Comparison of ENCODE assay signal across 9 cellular contexts in genomic region chr7:150738092-150739044, GRCh38. TPM values are rescaled to one million over a fixed set of nuclear protein-coding genes. Genes with fewer than 3 reads are reported as not detected.
A peak's percentile ranks its signal among the peaks of the same experiment; 100 is the strongest.
DNase-seq lines count a peak whose midpoint lies in the region; ATAC-seq, FAIRE-seq and TF ChIP-seq lines count a peak whose summit lies in the region.
"Had no signal": no experiment of that assay in that cellular context is flagged by ENCODE, and none has a peak within 500 bp of the region (broad histone marks: within the 10 kb centered on the region; RNA-seq: fewer than 3 reads in every experiment).

No MANE protein-coding gene starts in this region.

- WGBS in GM12878 (ENCODE audit: insufficient coverage, insufficient replicate concordance, low lambda C conversion rate, missing lambda C conversion rate): 24% methylated on average over 11 of the region's 11 CpGs
- WGBS in mesenchymal stem cell: 73% methylated on average over 11 of the region's 11 CpGs

- H2BK12ac ChIP-seq in mesenchymal stem cell (ENCODE audit: low read length in 2 of 2): no peak overlapping the region

- no peak overlapping the region for H3K4ac ChIP-seq in mesenchymal stem cell (ENCODE audit: low read depth in 1 of 2, low read length in 2 of 2)

- CTCF ChIA-PET in GM12878 (lab: Yijun Ruan, JAX): interaction anchor here (0.7 to 1.5 kb wide), 7 partner anchors 12 to 289 kb away, joined by 3 to 7 read pairs (median 3); no protein-coding TSS in a partner anchor

- H2BK120ac ChIP-seq in mesenchymal stem cell (ENCODE audit: low read depth, low read length): no peak overlapping the region

- H3K4me3 ChIP-seq in GM12878 (peak overlapping the region; percentile 87), upper lobe of right lung (peak overlapping the region; percentile 61), mesenchymal stem cell (ENCODE audit: insufficient read depth in 1 of 2, low read depth in 1 of 2, low read length in 2 of 2) (no peak overlapping the region)

- no peak for TF ChIP-seq EP300 in GM12878 (IDR thresholded peaks at IDR 0.05; ENCODE audit: borderline replicate concordance in 1 of 2, control insufficient read depth in 1 of 2, low read depth in 2 of 2, low read length in 2 of 2)

- no peak overlapping the region for H4K8ac ChIP-seq in mesenchymal stem cell (ENCODE audit: low read length)

- H2AFZ ChIP-seq in GM12878 (ENCODE audit: control insufficient read depth, low read depth, low read length): peak overlapping the region; percentile 30
- H2AFZ ChIP-seq in mesenchymal stem cell (ENCODE audit: low read depth, low read length): no peak overlapping the region

- H3K9me3 ChIP-seq in GM12878 (replicated peaks; ENCODE audit: control insufficient read depth, insufficient read depth, low read length) (no peaks in the 10 kb centered on the region; the same call in 1 of the 3 replicates), upper lobe of right lung (no peaks in the 10 kb centered on the region), mesenchymal stem cell (ENCODE audit: control insufficient read depth, low read length) (no peaks in the 10 kb centered on the region)

- no TSS peak for BruUV-seq in GM12878 (replicated peaks; lab: Mats Ljungman, UMichigan)

- intact Hi-C loops in GM12878 (cut with micrococcal nuclease; ENCODE audit: unreplicated experiment) (loop anchor here (5.0 kb wide), 1 partner anchor 106 kb away; the partner anchor contains the start of gene GIMAP6), upper lobe of right lung (cut with DNase I) (no loop called here)

- no peak for TF ChIP-seq RAD21 in GM12878 (IDR thresholded peaks at IDR 0.05; ENCODE audit: insufficient read depth, low read depth, low read length)

- no peak overlapping the region for H3K18ac ChIP-seq in mesenchymal stem cell (ENCODE audit: low read depth in 1 of 2, low read length in 2 of 2)

- in situ Hi-C loops in GM12878 (cut with MboI): no loop called here

- RAD21 ChIA-PET in GM12878 (lab: Charles Lee; ENCODE audit: unreplicated experiment): interaction anchor here (1.3 kb wide), 1 partner anchor 44 kb away, joined by 4 read pairs; no protein-coding TSS in a partner anchor

- ATAC-seq in GM12878: no peak
- ATAC-seq in upper lobe of right lung: no peak
- no peak for ATAC-seq in HG03354 (IDR thresholded peaks at IDR 0.05; ENCODE audit: poor library complexity, severe bottlenecking, unreplicated experiment)

- no peak for FAIRE-seq in GM12878 (lab: Jason Lieb, UNC)

- H3K9ac ChIP-seq in GM12878 (ENCODE audit: control insufficient read depth, insufficient read depth, low read length) (peak overlapping the region; percentile 79), mesenchymal stem cell (ENCODE audit: low read length) (no peak overlapping the region)

- H3K79me2 ChIP-seq in GM12878 (ENCODE audit: control insufficient read depth, insufficient read depth, low read length): peaks cover 37% of the 10 kb centered on the region

- H2AK5ac ChIP-seq in mesenchymal stem cell (ENCODE audit: low read length, severe bottlenecking): no peak overlapping the region

- H3K79me1 ChIP-seq in mesenchymal stem cell (replicated peaks; ENCODE audit: low read length, poor library complexity, severe bottlenecking): no peaks in the 10 kb centered on the region

- POLR2A ChIA-PET in GM12878 (lab: Charles Lee): interaction anchor here (1.1 kb wide), 1 partner anchor 291 kb away, joined by 3 read pairs; no protein-coding TSS in a partner anchor

- H3K36me3 ChIP-seq in GM12878 (ENCODE audit: control insufficient read depth in 2 of 2, insufficient read depth in 2 of 2, low read length in 1 of 2): peaks cover 0 to 6% of the 10 kb centered on the region in 2 experiments; a peak in 2 of 4 replicates
- peaks cover 26% of the 10 kb centered on the region for H3K36me3 ChIP-seq in upper lobe of right lung
- no peaks in the 10 kb centered on the region for H3K36me3 ChIP-seq in mesenchymal stem cell (ENCODE audit: control insufficient read depth in 1 of 2, insufficient read depth in 2 of 2, low read depth in 1 of 2, low read length in 2 of 2)

- no peak for TF ChIP-seq POLR2A in GM12878 (IDR thresholded peaks at IDR 0.05; ENCODE audit: low read depth, low read length)

- no peak overlapping the region for H2BK15ac ChIP-seq in mesenchymal stem cell (ENCODE audit: low read depth, poor library complexity, severe bottlenecking)

- no peak overlapping the region for H4K91ac ChIP-seq in mesenchymal stem cell (ENCODE audit: low read length)

- H2BK5ac ChIP-seq in mesenchymal stem cell (ENCODE audit: low read depth, low read length, poor library complexity, severe bottlenecking): no peak overlapping the region

- H3K27ac ChIP-seq in GM12878 (ENCODE audit: control insufficient read depth, insufficient read depth): peak overlapping the region; percentile 80
- peak overlapping the region; percentile 87 for H3K27ac ChIP-seq in upper lobe of right lung
- no peak overlapping the region for H3K27ac ChIP-seq in mesenchymal stem cell (ENCODE audit: low read length, poor library complexity, severe bottlenecking)

- DNase-seq in activated CD8-positive, alpha-beta memory T cell treated with anti-CD3 and anti-CD28 coated beads, Interleukin-2, amount 50 U/mL, for 48 hours: peak; percentile 57
- no peak for DNase-seq in activated CD8-positive, alpha-beta memory T cell treated with anti-CD3 and anti-CD28 coated beads, Interleukin-2, amount 50 U/mL, for 4 hours
- DNase-seq in GM12878 (ENCODE audit: low read depth, low spot score) (no peak), lung microvascular endothelial cell (ENCODE audit: low read depth in 2 of 2) (peak; percentile 74 to 87), upper lobe of right lung (no peak), mesenchymal stem cell (no peak)
- no peak for DNase-seq in stimulated activated CD4-positive, alpha-beta T cell treated with anti-CD3 and anti-CD28 coated beads, Interleukin-2, amount 100 ng/mL, for 48 hours

- TF ChIP-seq CTCF in GM12878 (IDR thresholded peaks at IDR 0.05 in 2 of 3, conservative IDR thresholded peaks at IDR 0.05 in 1 of 3; ENCODE audit: control insufficient read depth in 2 of 3, extremely low read depth in 1 of 3, insufficient read depth in 1 of 3, low read depth in 3 of 3, low read length in 3 of 3) (no peak), upper lobe of right lung (IDR thresholded peaks at IDR 0.05) (no peak)

- H4K20me1 ChIP-seq in GM12878 (ENCODE audit: control insufficient read depth, insufficient read depth): no peaks in the 10 kb centered on the region

- H3K4me2 ChIP-seq in GM12878 (ENCODE audit: control insufficient read depth, insufficient read depth) (peak overlapping the region; percentile 69), mesenchymal stem cell (ENCODE audit: low read length, poor library complexity, severe bottlenecking) (no peak overlapping the region)

- H3K27me3 ChIP-seq in GM12878 (replicated peaks in 1 of 2; ENCODE audit: control insufficient read depth in 2 of 2, insufficient read depth in 2 of 2, low read length in 1 of 2) (no peaks in the 10 kb centered on the region), upper lobe of right lung (no peaks in the 10 kb centered on the region), mesenchymal stem cell (ENCODE audit: control insufficient read depth in 1 of 2, insufficient read depth in 1 of 2, low read length in 2 of 2) (peaks cover 0 to 17% of the 10 kb centered on the region in 2 experiments)

- H3K23ac ChIP-seq in mesenchymal stem cell (ENCODE audit: low read length in 2 of 2): no peak overlapping the region

- H3K14ac ChIP-seq in mesenchymal stem cell (ENCODE audit: low read length in 2 of 2): no peak overlapping the region

- H3K4me1 ChIP-seq in GM12878 (ENCODE audit: control insufficient read depth, insufficient read depth, low read length) (peaks cover 24% of the 10 kb centered on the region), upper lobe of right lung (peaks cover 13% of the 10 kb centered on the region), mesenchymal stem cell (ENCODE audit: control insufficient read depth, insufficient read depth, low read depth, low read length) (no peaks in the 10 kb centered on the region)

- SMC1A ChIA-PET in GM12878 (lab: Charles Lee; ENCODE audit: uncharacterized antibody, unreplicated experiment): interaction anchor here (0.7 to 1.4 kb wide), 4 partner anchors 15 to 289 kb away, joined by 3 to 5 read pairs (median 4); partner anchors contain the start of gene GIMAP1

RNA-seq across cellular contexts. Expression of gene GIMAP5, which starts 1.1 kb away (rescaled TPM):
- 1.9 and 2.7 TPM in 2 replicates for total RNA-seq in GM12878 (2013; cell fraction: nucleolus; rRNA removed)
- total RNA-seq in GM12878 (2014; rRNA removed) (7.9 and 12.2 TPM in 2 replicates), GM12878 (2014; rRNA removed; fragmentation: Illumina TruSeq; extraction: Trizol) (7.7 and 8.6 TPM in 2 replicates), GM12878 (2021) (4.5 and 5.6 TPM in 2 replicates), lung microvascular endothelial cell (187 and 435 TPM in 2 replicates), upper lobe of right lung (41.8 TPM)
- 12.3 TPM for polyA plus RNA-seq in GM12878 (2011; ENCODE audit: low read depth)
- polyA plus RNA-seq in GM12878 (2011; rRNA removed) (8.9 and 9.4 TPM in 2 replicates), GM12878 (2014; fragmentation: Illumina TruSeq; extraction: Trizol) (8.4 and 9.1 TPM in 2 replicates), GM12878 (2014; fragmentation: Nextera tagmentation; extraction: Ambion mirVana) (1 to 10 TPM; 4.2 to 4.4 TPM), GM12878 (2014; rRNA removed) (8.5 and 9.5 TPM in 2 replicates), GM12878 (2016; fragmentation: Nextera tagmentation; extraction: Ambion mirVana) (1 to 10 TPM; 3.7 to 3.8 TPM)
- 7.5 and 10.6 TPM in 2 replicates for polyA plus RNA-seq in GM12878 (2011; cell fraction: cytosol; rRNA removed)
- polyA plus RNA-seq in GM12878 (2011; cell fraction: nucleus; rRNA removed): 6.5 and 9.9 TPM in 2 replicates
- 16.4 and 19.5 TPM in 2 replicates for polyA plus RNA-seq in GM12878 (2012)
- polyA minus RNA-seq in GM12878 (2011; rRNA and poly(A)+ RNA removed): 14.0 and 22.3 TPM in 2 replicates
- 2.0 and 3.7 TPM in 2 replicates for polyA minus RNA-seq in GM12878 (2011; cell fraction: cytosol; rRNA and poly(A)+ RNA removed)
- polyA minus RNA-seq in GM12878 (2011; cell fraction: nucleus; rRNA and poly(A)+ RNA removed): 10.5 TPM in 2 replicates
- polyA plus RNA-seq in mesenchymal stem cell (2013, experiment 1 of 2): not detected
- polyA plus RNA-seq in mesenchymal stem cell (2013, experiment 2 of 2): not detected
- polyA plus RNA-seq: AG04450 had no signal

RNA-seq across cellular contexts. Expression of gene GIMAP1, which starts 22.0 kb away (rescaled TPM):
- 1.4 and 1.7 TPM in 2 replicates for total RNA-seq in GM12878 (2013; cell fraction: nucleolus; rRNA removed)
- total RNA-seq in GM12878 (2014; rRNA removed): 1.9 and 2.3 TPM in 2 replicates
- 1.1 and 1.4 TPM in 2 replicates for total RNA-seq in GM12878 (2014; rRNA removed; fragmentation: Illumina TruSeq; extraction: Trizol)
- total RNA-seq in GM12878 (2021): 1.3 and 1.4 TPM in 2 replicates
- polyA plus RNA-seq in GM12878 (2011; ENCODE audit: low read depth): 1.7 TPM
- polyA plus RNA-seq in GM12878 (2011; rRNA removed): 0.91 and 1.2 TPM in 2 replicates
- polyA plus RNA-seq in GM12878 (2011; cell fraction: cytosol; rRNA removed): 1.0 and 1.4 TPM in 2 replicates
- polyA plus RNA-seq in GM12878 (2011; cell fraction: nucleus; rRNA removed): 0.67 and 1.2 TPM in 2 replicates
- 2.2 and 3.2 TPM in 2 replicates for polyA plus RNA-seq in GM12878 (2012)
- polyA plus RNA-seq in GM12878 (2014; fragmentation: Illumina TruSeq; extraction: Trizol): 1.3 and 1.4 TPM in 2 replicates
- under 1 TPM; 0.16 to 0.20 TPM for polyA plus RNA-seq in GM12878 (2014; fragmentation: Nextera tagmentation; extraction: Ambion mirVana)
- polyA plus RNA-seq in GM12878 (2014; rRNA removed): 1.5 and 1.8 TPM in 2 replicates
- 1 to 10 TPM in 1 of 2 experiments, under 1 TPM in 1; 0.58 to 1.0 TPM for polyA plus RNA-seq in GM12878 (2016; fragmentation: Nextera tagmentation; extraction: Ambion mirVana)
- 0.73 and 0.98 TPM in 2 replicates for polyA minus RNA-seq in GM12878 (2011; rRNA and poly(A)+ RNA removed)
- 0.27 TPM in 1 of 2 replicates, not detected in the other for polyA minus RNA-seq in GM12878 (2011; cell fraction: cytosol; rRNA and poly(A)+ RNA removed)
- polyA minus RNA-seq in GM12878 (2011; cell fraction: nucleus; rRNA and poly(A)+ RNA removed): 0.85 and 1.1 TPM in 2 replicates
- total RNA-seq in lung microvascular endothelial cell: 13.3 and 16.7 TPM in 2 replicates
- total RNA-seq in upper lobe of right lung: 13.0 TPM
- polyA plus RNA-seq in mesenchymal stem cell (2013, experiment 1 of 2): not detected
- polyA plus RNA-seq in mesenchymal stem cell (2013, experiment 2 of 2): not detected
- polyA plus RNA-seq: AG04450 had no signal

RNA-seq across cellular contexts. Expression of gene GIMAP2, which starts 52.9 kb away (rescaled TPM):
- 41.2 and 41.5 TPM in 2 replicates for total RNA-seq in GM12878 (2013; cell fraction: nucleolus; rRNA removed)
- total RNA-seq in GM12878 (2014; rRNA removed): 28.9 and 34.4 TPM in 2 replicates
- total RNA-seq in GM12878 (2014; rRNA removed; fragmentation: Illumina TruSeq; extraction: Trizol): 37.0 and 37.3 TPM in 2 replicates
- total RNA-seq in GM12878 (2021): 29.8 TPM in 2 replicates
- 24.7 TPM for polyA plus RNA-seq in GM12878 (2011; ENCODE audit: low read depth)
- 102 and 134 TPM in 2 replicates for polyA plus RNA-seq in GM12878 (2011; rRNA removed)
- polyA plus RNA-seq in GM12878 (2011; cell fraction: cytosol; rRNA removed): 47.4 and 47.6 TPM in 2 replicates
- 49.5 and 50.6 TPM in 2 replicates for polyA plus RNA-seq in GM12878 (2011; cell fraction: nucleus; rRNA removed)
- 30.1 and 35.8 TPM in 2 replicates for polyA plus RNA-seq in GM12878 (2012)
- polyA plus RNA-seq in GM12878 (2014; fragmentation: Illumina TruSeq; extraction: Trizol): 33.8 and 49.8 TPM in 2 replicates
- polyA plus RNA-seq in GM12878 (2014; fragmentation: Nextera tagmentation; extraction: Ambion mirVana): 10 to 100 TPM; 47.5 to 60.0 TPM
- polyA plus RNA-seq in GM12878 (2014; rRNA removed): 25.3 and 29.2 TPM in 2 replicates
- 10 to 100 TPM; 21.3 to 24.4 TPM for polyA plus RNA-seq in GM12878 (2016; fragmentation: Nextera tagmentation; extraction: Ambion mirVana)
- 62.5 and 79.0 TPM in 2 replicates for polyA minus RNA-seq in GM12878 (2011; rRNA and poly(A)+ RNA removed)
- 18.5 and 20.3 TPM in 2 replicates for polyA minus RNA-seq in GM12878 (2011; cell fraction: cytosol; rRNA and poly(A)+ RNA removed)
- 28.0 and 40.8 TPM in 2 replicates for polyA minus RNA-seq in GM12878 (2011; cell fraction: nucleus; rRNA and poly(A)+ RNA removed)
- 34.0 and 42.3 TPM in 2 replicates for total RNA-seq in lung microvascular endothelial cell
- 33.0 TPM for total RNA-seq in upper lobe of right lung
- polyA plus RNA-seq in mesenchymal stem cell (2013, experiment 1 of 2): 0.07 TPM
- 0.07 TPM for polyA plus RNA-seq in mesenchymal stem cell (2013, experiment 2 of 2)

Comparison
In these comparisons a context has a peak if more than half of its experiments do, and no peak if none do; other contexts are left out.
1. DNase-seq: peak in activated CD8-positive, alpha-beta memory T cell treated with anti-CD3 and anti-CD28 coated beads, Interleukin-2, amount 50 U/mL, for 48 hours (single experiment) and lung microvascular endothelial cell (2 of 2); none in activated CD8-positive, alpha-beta memory T cell treated with anti-CD3 and anti-CD28 coated beads, Interleukin-2, amount 50 U/mL, for 4 hours (single experiment), GM12878 (single experiment), upper lobe of right lung (single experiment), stimulated activated CD4-positive, alpha-beta T cell treated with anti-CD3 and anti-CD28 coated beads, Interleukin-2, amount 100 ng/mL, for 48 hours (0 of 2) and mesenchymal stem cell (single experiment).
2. H3K4me3 ChIP-seq: peak in GM12878 (single experiment) and upper lobe of right lung (single experiment); none in mesenchymal stem cell (0 of 2).